ENCODE assay signal across 1 cellular context in genomic region chr1:39670689-39671088, GRCh38.
TF ChIP-seq lines count a peak whose summit lies in the region.

No MANE protein-coding gene starts in this region.

TF ChIP-seq in H1, 55 proteins besides CTCF, POLR2A, EP300 and RAD21:
- TF ChIP-seq TAF1 (IDR thresholded peaks at IDR 0.05; ENCODE audit: low read depth, low read length) (no peak), USF2 (IDR thresholded peaks at IDR 0.05; ENCODE audit: low read length) (no peak), HDAC6 (IDR thresholded peaks at IDR 0.05; ENCODE audit: low read depth, low read length) (no peak), TAF7 (optimal IDR thresholded peaks at IDR 0.05; ENCODE audit: borderline replicate concordance, low read depth, low read length) (no peak), MAFK (IDR thresholded peaks at IDR 0.05; ENCODE audit: low read depth, low read length) (no peak), SP1 (IDR thresholded peaks at IDR 0.05; ENCODE audit: low read depth, low read length) (no peak)
